Comparison of ENCODE assay signal across 16 cellular contexts in the genomic region with DNA sequence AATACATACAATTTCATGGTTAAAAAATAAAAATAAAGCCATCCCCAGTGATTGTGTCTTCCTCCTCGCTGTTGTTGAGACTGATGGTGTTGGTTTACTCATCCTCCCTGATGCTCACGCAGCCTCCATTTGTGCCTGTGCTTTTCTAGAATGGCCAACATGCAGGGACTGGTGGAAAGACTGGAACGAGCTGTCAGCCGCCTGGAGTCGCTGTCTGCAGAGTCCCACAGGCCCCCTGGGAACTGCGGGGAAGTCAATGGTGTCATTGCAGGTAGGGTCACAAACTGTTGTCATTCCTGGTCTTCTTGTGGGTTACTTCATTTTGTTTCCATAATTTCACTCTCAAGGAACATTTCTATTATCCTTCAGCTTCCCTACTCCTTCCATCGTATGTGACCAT. TPM values are rescaled to one million over a fixed set of nuclear protein-coding genes. Genes with fewer than 3 reads are reported as not detected.
"Had no signal": no experiment of that assay in that cellular context is flagged by ENCODE, and none has a peak within 500 bp of the region (broad histone marks: within the 10 kb centered on the region; RNA-seq: fewer than 3 reads in every experiment).

No MANE protein-coding gene starts in this region.

- H3K9me3 Mint-ChIP-seq: immature natural killer cell; nephron progenitor cell; stimulated activated memory B cell treated with anti-CD40 and anti-IgM and Interleukin-4, amounts not matched to agents 10 μg/mL and 1 μg/mL and 100 μg/mL, for 72 hours; stimulated activated naive CD8-positive, alpha-beta T cell treated with anti-CD3 and anti-CD28 coated beads, Interleukin-15, Interleukin-2, amounts not matched to agents 100 ng/mL and 50 ng/mL, for 24 hours had no signal

- H3K36me3 ChIP-seq: ovary, upper lobe of right lung had no signal

- ATAC-seq: esophagus mucosa; left cardiac atrium; naive thymus-derived CD4-positive, alpha-beta T cell; right cardiac atrium; stimulated activated memory B cell treated with anti-CD40 and anti-IgM and Interleukin-4, amounts not matched to agents 10 μg/mL and 1 μg/mL and 100 μg/mL, for 72 hours; upper lobe of right lung had no signal

- DNase-seq: effector CD4-positive, alpha-beta T cell; immature natural killer cell; kidney; left cardiac atrium; naive thymus-derived CD4-positive, alpha-beta T cell; nephron progenitor cell; ovary; right cardiac atrium; stimulated activated CD4-positive, alpha-beta T cell treated with anti-CD3 and anti-CD28 coated beads, Interleukin-4, amount 100 ng/mL, for 1 hour; tibial artery; upper lobe of right lung had no signal

- H3K9me3 ChIP-seq: ovary, tibial artery, upper lobe of right lung, vagina had no signal

- H3K27ac ChIP-seq: coronary artery, ovary, upper lobe of right lung, vagina had no signal

- H3K27me3 ChIP-seq: ovary, tibial artery, upper lobe of right lung, vagina had no signal

- H3K4me3 ChIP-seq: coronary artery, ovary, tibial artery, upper lobe of right lung, vagina had no signal

- H3K4me1 Mint-ChIP-seq: immature natural killer cell; naive thymus-derived CD4-positive, alpha-beta T cell; stimulated activated memory B cell treated with anti-CD40 and anti-IgM and Interleukin-4, amounts not matched to agents 10 μg/mL and 1 μg/mL and 100 μg/mL, for 72 hours had no signal

- H3K4me3 Mint-ChIP-seq: immature natural killer cell; naive thymus-derived CD4-positive, alpha-beta T cell; nephron progenitor cell; stimulated activated memory B cell treated with anti-CD40 and anti-IgM and Interleukin-4, amounts not matched to agents 10 μg/mL and 1 μg/mL and 100 μg/mL, for 72 hours; stimulated activated naive CD8-positive, alpha-beta T cell treated with anti-CD3 and anti-CD28 coated beads, Interleukin-15, Interleukin-2, amounts not matched to agents 100 ng/mL and 50 ng/mL, for 24 hours had no signal

- H3K36me3 Mint-ChIP-seq: immature natural killer cell; naive thymus-derived CD4-positive, alpha-beta T cell; stimulated activated memory B cell treated with anti-CD40 and anti-IgM and Interleukin-4, amounts not matched to agents 10 μg/mL and 1 μg/mL and 100 μg/mL, for 72 hours had no signal

- H3K27ac Mint-ChIP-seq: immature natural killer cell; naive thymus-derived CD4-positive, alpha-beta T cell; nephron progenitor cell; stimulated activated memory B cell treated with anti-CD40 and anti-IgM and Interleukin-4, amounts not matched to agents 10 μg/mL and 1 μg/mL and 100 μg/mL, for 72 hours; stimulated activated naive CD8-positive, alpha-beta T cell treated with anti-CD3 and anti-CD28 coated beads, Interleukin-15, Interleukin-2, amounts not matched to agents 100 ng/mL and 50 ng/mL, for 24 hours had no signal

RNA-seq across cellular contexts. Expression of a gene that starts 28.0 kb away (rescaled TPM):
- total RNA-seq: naive thymus-derived CD4-positive, alpha-beta T cell had no signal
- polyA plus RNA-seq: immature natural killer cell; naive thymus-derived CD4-positive, alpha-beta T cell had no signal
